In the genomic region with DNA sequence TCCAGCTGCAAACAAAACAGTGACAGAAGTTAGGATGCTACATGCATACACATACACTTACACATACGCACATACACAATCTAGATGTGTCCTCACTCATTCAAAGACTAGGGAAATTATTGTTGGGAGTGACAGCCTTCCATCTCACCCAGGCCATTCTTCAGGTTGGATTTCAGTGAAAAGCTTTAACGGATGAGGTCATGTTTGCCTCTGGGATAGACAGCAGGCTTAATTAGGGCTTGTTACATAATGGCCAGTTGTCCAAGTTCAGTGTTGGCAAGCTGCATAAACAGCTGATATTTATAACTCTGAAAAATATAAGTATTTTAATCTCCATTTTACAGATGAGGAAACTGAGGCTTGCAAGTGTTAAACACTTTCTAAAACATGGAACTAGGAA, we compare ENCODE assay signal across 33 cellular contexts. TPM values are rescaled to one million over a fixed set of nuclear protein-coding genes. Genes with fewer than 3 reads are reported as not detected.
"Had no signal": no experiment of that assay in that cellular context is flagged by ENCODE, and none has a peak within 500 bp of the region (broad histone marks: within the 10 kb centered on the region; RNA-seq: fewer than 3 reads in every experiment).

No MANE protein-coding gene starts in this region.

- FAIRE-seq: colon had no signal

- H3K4me3 ChIP-seq: adrenal gland, body of pancreas, esophagus squamous epithelium, gastroesophageal sphincter had no signal

- H3K9me3 Mint-ChIP-seq: activated B cell treated with CpG ODN at 0.5 μM for 24 hours; activated CD8-positive, alpha-beta T cell treated with anti-CD3 and anti-CD28 coated beads for 36 hours; activated naive CD4-positive, alpha-beta T cell treated with anti-CD3 and anti-CD28 coated beads for 36 hours; activated naive CD4-positive, alpha-beta T cell treated with anti-CD3 and anti-CD28 coated beads, Interleukin-2, amount 50 U/mL, for 24 hours; activated naive CD8-positive, alpha-beta T cell treated with anti-CD3 and anti-CD28 coated beads for 36 hours; activated naive CD8-positive, alpha-beta T cell treated with anti-CD3 and anti-CD28 coated beads, Interleukin-2, amount 50 U/mL, for 24 hours; activated T-cell treated with anti-CD3 and anti-CD28 coated beads, Interleukin-2, amount 50 U/mL, for 4 hours; activated T-helper 2 cell treated with anti-CD3 and anti-CD28 coated beads, Interferon-gamma antibody, Interleukin-2, Interleukin-4, amounts not matched to agents 10 μg/mL and 5 μg/mL and 100 μg/mL, durations not matched to agents 14 hours and 24 hours and 36 hours; effector memory CD8-positive, alpha-beta T cell; T-helper 2 cell treated with Interferon-gamma antibody and Interleukin-4, amounts not matched to agents 5 μg/mL and 100 μg/mL, for 36 hours had no signal

- H3K27me3 Mint-ChIP-seq: activated B cell treated with CpG ODN at 0.5 μM for 24 hours; activated naive CD4-positive, alpha-beta T cell treated with anti-CD3 and anti-CD28 coated beads, Interleukin-2, amount 50 U/mL, for 24 hours; effector memory CD8-positive, alpha-beta T cell had no signal

- DNase-seq: activated B cell treated with CpG ODN at 0.5 μM for 24 hours; activated CD4-positive, alpha-beta T cell treated with anti-CD3 and anti-CD28 coated beads for 48 hours; activated CD4-positive, alpha-beta T cell treated with anti-CD3 and anti-CD28 coated beads, Interleukin-2, amount 50 U/mL, for 1 hour; activated CD4-positive, alpha-beta T cell treated with anti-CD3 and anti-CD28 coated beads, Interleukin-2, amount 50 U/mL, for 48 hours; activated CD8-positive, alpha-beta memory T cell treated with anti-CD3 and anti-CD28 coated beads for 24 hours; activated CD8-positive, alpha-beta T cell treated with anti-CD3 and anti-CD28 coated beads for 36 hours; activated effector memory CD4-positive, alpha-beta T cell treated with anti-CD3 and anti-CD28 coated beads, Interleukin-2, amount 50 U/mL, for 16 hours; activated naive CD4-positive, alpha-beta T cell treated with anti-CD3 and anti-CD28 coated beads for 36 hours; activated naive CD8-positive, alpha-beta T cell treated with anti-CD3 and anti-CD28 coated beads for 36 hours; activated naive CD8-positive, alpha-beta T cell treated with anti-CD3 and anti-CD28 coated beads, Interleukin-2, amount 50 U/mL, for 24 hours; activated T-cell treated with anti-CD3 and anti-CD28 coated beads, Interleukin-2, amount 50 U/mL, for 4 hours; adrenal gland; amygdala; aorta; body of pancreas; caudate nucleus; cortex of kidney; dermis blood vessel endothelial cell; effector CD4-positive, alpha-beta T cell; effector memory CD8-positive, alpha-beta T cell; esophagus squamous epithelium; foreskin melanocyte; head of caudate nucleus; T-helper 17 cell; T1000; WERI-Rb-1 had no signal

- H3K27me3 ChIP-seq: adrenal gland, body of pancreas, esophagus squamous epithelium, gastroesophageal sphincter had no signal

- H3K27ac Mint-ChIP-seq: activated B cell treated with CpG ODN at 0.5 μM for 24 hours; activated CD8-positive, alpha-beta T cell treated with anti-CD3 and anti-CD28 coated beads for 36 hours; activated naive CD4-positive, alpha-beta T cell treated with anti-CD3 and anti-CD28 coated beads for 36 hours; activated naive CD4-positive, alpha-beta T cell treated with anti-CD3 and anti-CD28 coated beads, Interleukin-2, amount 50 U/mL, for 24 hours; activated naive CD8-positive, alpha-beta T cell treated with anti-CD3 and anti-CD28 coated beads for 36 hours; activated naive CD8-positive, alpha-beta T cell treated with anti-CD3 and anti-CD28 coated beads, Interleukin-2, amount 50 U/mL, for 24 hours; activated T-helper 2 cell treated with anti-CD3 and anti-CD28 coated beads, Interferon-gamma antibody, Interleukin-2, Interleukin-4, amounts not matched to agents 10 μg/mL and 5 μg/mL and 100 μg/mL, durations not matched to agents 14 hours and 24 hours and 36 hours; effector memory CD8-positive, alpha-beta T cell; T-helper 17 cell; T-helper 2 cell treated with Interferon-gamma antibody and Interleukin-4, amounts not matched to agents 5 μg/mL and 100 μg/mL, for 36 hours had no signal

- H3K4me1 Mint-ChIP-seq: activated B cell treated with CpG ODN at 0.5 μM for 24 hours; activated naive CD4-positive, alpha-beta T cell treated with anti-CD3 and anti-CD28 coated beads, Interleukin-2, amount 50 U/mL, for 24 hours; activated naive CD8-positive, alpha-beta T cell treated with anti-CD3 and anti-CD28 coated beads for 36 hours; activated naive CD8-positive, alpha-beta T cell treated with anti-CD3 and anti-CD28 coated beads, Interleukin-2, amount 50 U/mL, for 24 hours; T-helper 17 cell had no signal

- H3K36me3 ChIP-seq: WERI-Rb-1 had no signal

- H3K4me3 Mint-ChIP-seq: activated B cell treated with CpG ODN at 0.5 μM for 24 hours; activated CD8-positive, alpha-beta T cell treated with anti-CD3 and anti-CD28 coated beads for 36 hours; activated naive CD4-positive, alpha-beta T cell treated with anti-CD3 and anti-CD28 coated beads for 36 hours; activated naive CD4-positive, alpha-beta T cell treated with anti-CD3 and anti-CD28 coated beads, Interleukin-2, amount 50 U/mL, for 24 hours; activated naive CD8-positive, alpha-beta T cell treated with anti-CD3 and anti-CD28 coated beads for 36 hours; activated naive CD8-positive, alpha-beta T cell treated with anti-CD3 and anti-CD28 coated beads, Interleukin-2, amount 50 U/mL, for 24 hours; activated T-cell treated with anti-CD3 and anti-CD28 coated beads, Interleukin-2, amount 50 U/mL, for 4 hours; effector memory CD8-positive, alpha-beta T cell; T-helper 17 cell; T-helper 2 cell treated with Interferon-gamma antibody and Interleukin-4, amounts not matched to agents 5 μg/mL and 100 μg/mL, for 36 hours had no signal

- H3K36me3 Mint-ChIP-seq: activated naive CD4-positive, alpha-beta T cell treated with anti-CD3 and anti-CD28 coated beads, Interleukin-2, amount 50 U/mL, for 24 hours; activated naive CD8-positive, alpha-beta T cell treated with anti-CD3 and anti-CD28 coated beads for 36 hours had no signal

- H3K9me3 ChIP-seq: adrenal gland, body of pancreas, esophagus squamous epithelium, gastroesophageal sphincter had no signal

- ATAC-seq: activated CD4-positive, CD25-positive, alpha-beta regulatory T cell treated with anti-CD3 and anti-CD28 coated beads, Interleukin-2, amount 50 U/mL, for 24 hours; activated CD8-positive, alpha-beta T cell treated with anti-CD3 and anti-CD28 coated beads for 36 hours; activated naive CD8-positive, alpha-beta T cell treated with anti-CD3 and anti-CD28 coated beads, Interleukin-2, amount 50 U/mL, for 24 hours; activated T-cell treated with anti-CD3 and anti-CD28 coated beads, Interleukin-2, amount 50 U/mL, for 4 hours; body of pancreas; effector memory CD8-positive, alpha-beta T cell; gastroesophageal sphincter; T-helper 17 cell had no signal

- H3K27ac ChIP-seq: adrenal gland, body of pancreas, epithelial cell of prostate, esophagus squamous epithelium, gastroesophageal sphincter, WERI-Rb-1 had no signal

- H3K4me1 ChIP-seq: body of pancreas had no signal

RNA-seq across cellular contexts. Expression of gene PLOD2, which starts 35.8 kb away (rescaled TPM):
- total RNA-seq: activated B cell treated with CpG ODN at 0.5 μM for 24 hours had no signal

RNA-seq across cellular contexts. Expression of gene PLSCR4, which starts 54.1 kb away (rescaled TPM):
- total RNA-seq: activated B cell treated with CpG ODN at 0.5 μM for 24 hours; activated CD8-positive, alpha-beta T cell treated with anti-CD3 and anti-CD28 coated beads for 36 hours; activated naive CD4-positive, alpha-beta T cell treated with anti-CD3 and anti-CD28 coated beads for 36 hours; activated naive CD8-positive, alpha-beta T cell treated with anti-CD3 and anti-CD28 coated beads for 36 hours; activated T-helper 2 cell treated with anti-CD3 and anti-CD28 coated beads, Interferon-gamma antibody, Interleukin-2, Interleukin-4, amounts not matched to agents 10 μg/mL and 5 μg/mL and 100 μg/mL, durations not matched to agents 14 hours and 24 hours and 36 hours had no signal
